Comparison of ENCODE assay signal across 22 cellular contexts in the genomic region with DNA sequence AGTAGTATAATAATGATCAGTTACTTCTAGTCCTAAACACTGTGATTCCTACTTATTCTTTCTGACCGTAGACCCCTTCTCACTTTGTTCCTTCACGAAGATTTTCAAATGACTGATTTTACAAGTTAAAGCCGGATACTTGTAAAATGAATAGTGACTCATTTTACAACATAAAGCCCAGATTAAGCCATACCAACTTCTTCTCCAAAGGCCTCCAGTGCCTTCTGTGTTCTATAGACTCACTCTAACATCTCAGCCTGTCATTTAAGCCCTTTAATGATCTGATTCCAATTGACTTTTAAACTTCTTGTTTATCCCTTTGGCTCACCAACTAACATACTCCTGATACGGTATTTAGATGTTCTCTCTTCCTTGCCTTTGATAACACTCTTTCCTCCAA.
DNase-seq lines count a peak whose midpoint lies in the region; ATAC-seq, FAIRE-seq and TF ChIP-seq lines count a peak whose summit lies in the region.
"Had no signal": no experiment of that assay in that cellular context is flagged by ENCODE, and none has a peak within 500 bp of the region (broad histone marks: within the 10 kb centered on the region; RNA-seq: fewer than 3 reads in every experiment).

No MANE protein-coding gene starts in this region.

- H3K56ac ChIP-seq in H9 (ENCODE audit: insufficient read length, low read depth, low read length) (no peak overlapping the region), mesendoderm (ENCODE audit: low read length) (no peak overlapping the region)

- H3K4me3 ChIP-seq in mesendoderm (ENCODE audit: low read length), result no peak overlapping the region
- H3K4me3 ChIP-seq: BLaER1 treated with 17β-estradiol and CSF1 and Interleukin-3, amounts not matched to agents 10 nM and 100 nM; GM12878; K562 had no signal

- H3K4ac ChIP-seq in H9 (ENCODE audit: low read depth, low read length), result no peak overlapping the region
- H3K4ac ChIP-seq in mesendoderm (ENCODE audit: low read depth, low read length), result no peak overlapping the region

- peak overlapping the region; percentile 1 to 18; a peak in 2 of 5 replicates for H3K4me3 Mint-ChIP-seq in H9
- H3K4me3 Mint-ChIP-seq: B cell; CD8-positive, alpha-beta T cell; HFFc6 had no signal

- no peak for FAIRE-seq in frontal cortex (lab: Jason Lieb, UNC)
- FAIRE-seq: GM12878, H54, K562 had no signal

- H2BK15ac ChIP-seq in H9 (ENCODE audit: low read depth, low read length), result no peak overlapping the region
- no peak overlapping the region for H2BK15ac ChIP-seq in mesendoderm (replicated peaks; ENCODE audit: low read depth)

- H3K27me3 ChIP-seq in H9 (ENCODE audit: insufficient read depth, low read length), result no peaks in the 10 kb centered on the region
- H3K27me3 ChIP-seq in mesendoderm (ENCODE audit: insufficient read depth, low read length, poor library complexity), result no peaks in the 10 kb centered on the region
- H3K27me3 ChIP-seq: BLaER1 treated with 17β-estradiol and CSF1 and Interleukin-3, amounts not matched to agents 10 nM and 100 nM had no signal

- no peak overlapping the region for H2BK20ac ChIP-seq in H9 (ENCODE audit: low read depth, low read length, poor library complexity, severe bottlenecking)

- peak overlapping the region in 1 of 3 experiments; percentile 12; a peak in 1 of 7 replicates for H3K27ac Mint-ChIP-seq in H9
- H3K27ac Mint-ChIP-seq: B cell; CD8-positive, alpha-beta T cell; HFFc6 had no signal

- no peak overlapping the region for H3K18ac ChIP-seq in H9 (ENCODE audit: insufficient read length, low read depth, low read length)
- peak overlapping the region; percentile 14 for H3K18ac ChIP-seq in mesendoderm (ENCODE audit: low read length)

- H3K4me2 ChIP-seq in H9 (ENCODE audit: insufficient read depth, insufficient read length, low read length) (no peak overlapping the region), mesendoderm (ENCODE audit: low read length) (no peak overlapping the region)
- H3K4me2 ChIP-seq: BLaER1 treated with 17β-estradiol and CSF1 and Interleukin-3, amounts not matched to agents 10 nM and 100 nM had no signal

- H3K23ac ChIP-seq in H9 (ENCODE audit: insufficient read length, low read depth, low read length), result no peak overlapping the region
- H3K23ac ChIP-seq in mesendoderm (ENCODE audit: low read length), result no peak overlapping the region

- no peaks in the 10 kb centered on the region for H3K36me3 Mint-ChIP-seq in H9 (ENCODE audit: insufficient read depth in 1 of 3, low read depth in 3 of 3)
- H3K36me3 Mint-ChIP-seq: CD8-positive, alpha-beta T cell had no signal

- no peak overlapping the region for H2AK5ac ChIP-seq in H9 (ENCODE audit: insufficient read length, low read length)
- H2AK5ac ChIP-seq in mesendoderm (ENCODE audit: low read length), result no peak overlapping the region

- no CpG with 5 or more reads among the region's 4 CpGs for WGBS in H9 (ENCODE audit: extremely low coverage, insufficient read length, low lambda C conversion rate)
- no CpG with 5 or more reads among the region's 4 CpGs for WGBS in mesendoderm (ENCODE audit: extremely low coverage, insufficient coverage, low lambda C conversion rate)

- no peak overlapping the region for H3T11ph ChIP-seq in H9 (ENCODE audit: low read length)

- no peak overlapping the region for H4K5ac ChIP-seq in H9 (ENCODE audit: insufficient read length, low read depth, low read length)
- H4K5ac ChIP-seq in mesendoderm (ENCODE audit: low read length), result no peak overlapping the region

- no peak overlapping the region for H2BK12ac ChIP-seq in H9 (ENCODE audit: insufficient read length, low read depth, low read length)

- H4K8ac ChIP-seq in H9 (replicated peaks; ENCODE audit: insufficient read length, low read depth, low read length), result no peak overlapping the region
- H4K8ac ChIP-seq in mesendoderm (ENCODE audit: low read depth, low read length), result no peak overlapping the region

- no peaks in the 10 kb centered on the region for H3K36me3 ChIP-seq in mesendoderm (ENCODE audit: control insufficient read depth, insufficient read depth, low read length)
- H3K36me3 ChIP-seq: BLaER1 treated with 17β-estradiol and CSF1 and Interleukin-3, amounts not matched to agents 10 nM and 100 nM had no signal

- H3K79me1 ChIP-seq in H9 (ENCODE audit: insufficient read depth, low read depth, low read length, poor library complexity, severe bottlenecking) (no peaks in the 10 kb centered on the region), mesendoderm (ENCODE audit: low read length) (no peaks in the 10 kb centered on the region)

- no peaks in the 10 kb centered on the region for H3K23me2 ChIP-seq in H9 (ENCODE audit: insufficient read length, low read depth, low read length, poor library complexity, severe bottlenecking)

- H3K4me1 ChIP-seq in H9 (ENCODE audit: insufficient read depth, low read length) (no peaks in the 10 kb centered on the region), mesendoderm (ENCODE audit: control insufficient read depth, low read depth, low read length) (no peaks in the 10 kb centered on the region)
- H3K4me1 ChIP-seq: BLaER1 treated with 17β-estradiol and CSF1 and Interleukin-3, amounts not matched to agents 10 nM and 100 nM had no signal

- ATAC-seq in GM19452 (IDR thresholded peaks at IDR 0.05; ENCODE audit: unreplicated experiment) (no peak), HG03280 (IDR thresholded peaks at IDR 0.05; ENCODE audit: unreplicated experiment) (no peak)
- ATAC-seq: CD8-positive, alpha-beta T cell; GM12878; HCT116; K562 had no signal

- H3K4me1 Mint-ChIP-seq in H9, result peaks cover 21 to 28% of the 10 kb centered on the region in 2 experiments
- H3K4me1 Mint-ChIP-seq: B cell had no signal

- H2BK120ac ChIP-seq in H9 (ENCODE audit: low read depth, low read length, poor library complexity, severe bottlenecking) (no peak overlapping the region), mesendoderm (ENCODE audit: low read depth, low read length) (peak overlapping the region; percentile 14)

- no peaks in the 10 kb centered on the region for H3K79me2 ChIP-seq in H9 (ENCODE audit: insufficient read depth, low read length)
- no peaks in the 10 kb centered on the region for H3K79me2 ChIP-seq in mesendoderm (ENCODE audit: control insufficient read depth, insufficient read depth, low read length)

- no peaks in the 10 kb centered on the region for H3K9me3 Mint-ChIP-seq in H9

- H3K14ac ChIP-seq in H9 (ENCODE audit: insufficient read depth, low read length), result no peak overlapping the region

- DNase-seq in H9 (no peak), LoVo (ENCODE audit: low spot score) (peak; percentile 11), epithelial cell of prostate (ENCODE audit: low read depth, low spot score) (no peak), mesendoderm (no peak), putamen (ENCODE audit: low spot score) (no peak), frontal cortex (ENCODE audit: low spot score in 2 of 2) (no peak)
- DNase-seq: CD8-positive, alpha-beta T cell; COR-L47; DMS 273 treated with DMSO at 0.1 percent for 48 hours; DMS53; DND-41; EL; HFFc6; IMR-90 had no signal

- no peak overlapping the region for H2AFZ ChIP-seq in H9 (ENCODE audit: low read length)

- no peaks in the 10 kb centered on the region for H3K27me3 Mint-ChIP-seq in H9 (ENCODE audit: low read depth)
- H3K27me3 Mint-ChIP-seq: B cell had no signal

- H3K9ac ChIP-seq in H9 (ENCODE audit: extremely low read depth, insufficient read length, low read length) (no peak overlapping the region), mesendoderm (ENCODE audit: low read length) (no peak overlapping the region)
- H3K9ac ChIP-seq: BLaER1 treated with 17β-estradiol and CSF1 and Interleukin-3, amounts not matched to agents 10 nM and 100 nM had no signal

- H2BK5ac ChIP-seq in H9 (ENCODE audit: insufficient read length, low read length) (no peak overlapping the region), mesendoderm (ENCODE audit: low read length) (no peak overlapping the region)

- H3K9me3 ChIP-seq in H9 (ENCODE audit: control insufficient read depth, low read depth, low read length), result no peaks in the 10 kb centered on the region
- H3K9me3 ChIP-seq: BLaER1 treated with 17β-estradiol and CSF1 and Interleukin-3, amounts not matched to agents 10 nM and 100 nM had no signal

- H3K27ac ChIP-seq in H9 (ENCODE audit: insufficient read length, low read depth, low read length) (no peak overlapping the region), epithelial cell of prostate (peak overlapping the region; percentile 40), mesendoderm (ENCODE audit: low read depth, low read length) (no peak overlapping the region)
- H3K27ac ChIP-seq: BLaER1 treated with 17β-estradiol and CSF1 and Interleukin-3, amounts not matched to agents 10 nM and 100 nM had no signal

- no peak for TF ChIP-seq CTCF in H9 (conservative IDR thresholded peaks at IDR 0.05)

- H4K91ac ChIP-seq in H9 (ENCODE audit: insufficient read length, low read depth, low read length), result no peak overlapping the region

- no peaks in the 10 kb centered on the region for H4K20me1 ChIP-seq in H9 (ENCODE audit: control insufficient read depth, insufficient read depth, insufficient read length)
- H4K20me1 ChIP-seq: BLaER1 treated with 17β-estradiol and CSF1 and Interleukin-3, amounts not matched to agents 10 nM and 100 nM had no signal
